Comparison of ENCODE assay signal across 14 cellular contexts in genomic region chr19:47952132-47952531, GRCh38. TPM values are rescaled to one million over a fixed set of nuclear protein-coding genes. Genes with fewer than 3 reads are reported as not detected.
"Had no signal": no experiment of that assay in that cellular context is flagged by ENCODE, and none has a peak within 500 bp of the region (broad histone marks: within the 10 kb centered on the region; RNA-seq: fewer than 3 reads in every experiment).

No MANE protein-coding gene starts in this region.

RNA-seq across cellular contexts. Expression of gene BSPH1, which starts 39.8 kb away (rescaled TPM):
- total RNA-seq: activated B cell treated with CpG ODN at 0.5 μM for 24 hours; activated CD4-positive, alpha-beta memory T cell treated with anti-CD3 and anti-CD28 coated beads for 36 hours; activated CD4-positive, alpha-beta memory T cell treated with anti-CD3 and anti-CD28 coated beads, Interleukin-2, amount 10 ng/mL, durations not matched to agents 7 days and 5 days; activated CD4-positive, alpha-beta T cell treated with anti-CD3 and anti-CD28 coated beads for 36 hours; activated CD4-positive, alpha-beta T cell treated with anti-CD3 and anti-CD28 coated beads, Interleukin-2, amount 10 ng/mL, durations not matched to agents 24 days and 14 days; activated CD4-positive, alpha-beta T cell treated with anti-CD3 and anti-CD28 coated beads, Interleukin-2, amount 10 ng/mL, durations not matched to agents 7 days and 5 days; activated CD8-positive, alpha-beta memory T cell treated with anti-CD3 and anti-CD28 coated beads for 36 hours; activated CD8-positive, alpha-beta memory T cell treated with anti-CD3 and anti-CD28 coated beads, Interleukin-2, amount 10 ng/mL, durations not matched to agents 7 days and 5 days; activated CD8-positive, alpha-beta T cell treated with anti-CD3 and anti-CD28 coated beads for 36 hours; activated CD8-positive, alpha-beta T cell treated with anti-CD3 and anti-CD28 coated beads, Interleukin-2, amount 10 ng/mL, durations not matched to agents 7 days and 5 days; T-helper 1 cell treated with Interleukin-12 subunit alpha and Interleukin-12 subunit beta and Interleukin-4 antibody, amounts not matched to agents 30 ng/mL and 1 ng/mL, for 36 hours; T-helper 17 cell; T-helper 2 cell treated with Interferon-gamma antibody and Interleukin-4, amounts not matched to agents 100 ng/mL and 5 ng/mL, for 36 hours; WTC11 had no signal

RNA-seq across cellular contexts. Expression of gene ELSPBP1, which starts 42.3 kb away (rescaled TPM):
- total RNA-seq: activated B cell treated with CpG ODN at 0.5 μM for 24 hours; activated CD4-positive, alpha-beta memory T cell treated with anti-CD3 and anti-CD28 coated beads for 36 hours; activated CD4-positive, alpha-beta memory T cell treated with anti-CD3 and anti-CD28 coated beads, Interleukin-2, amount 10 ng/mL, durations not matched to agents 7 days and 5 days; activated CD4-positive, alpha-beta T cell treated with anti-CD3 and anti-CD28 coated beads for 36 hours; activated CD4-positive, alpha-beta T cell treated with anti-CD3 and anti-CD28 coated beads, Interleukin-2, amount 10 ng/mL, durations not matched to agents 24 days and 14 days; activated CD4-positive, alpha-beta T cell treated with anti-CD3 and anti-CD28 coated beads, Interleukin-2, amount 10 ng/mL, durations not matched to agents 7 days and 5 days; activated CD8-positive, alpha-beta memory T cell treated with anti-CD3 and anti-CD28 coated beads for 36 hours; activated CD8-positive, alpha-beta memory T cell treated with anti-CD3 and anti-CD28 coated beads, Interleukin-2, amount 10 ng/mL, durations not matched to agents 7 days and 5 days; activated CD8-positive, alpha-beta T cell treated with anti-CD3 and anti-CD28 coated beads for 36 hours; activated CD8-positive, alpha-beta T cell treated with anti-CD3 and anti-CD28 coated beads, Interleukin-2, amount 10 ng/mL, durations not matched to agents 7 days and 5 days; T-helper 1 cell treated with Interleukin-12 subunit alpha and Interleukin-12 subunit beta and Interleukin-4 antibody, amounts not matched to agents 30 ng/mL and 1 ng/mL, for 36 hours; T-helper 17 cell; T-helper 2 cell treated with Interferon-gamma antibody and Interleukin-4, amounts not matched to agents 100 ng/mL and 5 ng/mL, for 36 hours; WTC11 had no signal
